Comparison of ENCODE assay signal across 2 cellular contexts in the genomic region with DNA sequence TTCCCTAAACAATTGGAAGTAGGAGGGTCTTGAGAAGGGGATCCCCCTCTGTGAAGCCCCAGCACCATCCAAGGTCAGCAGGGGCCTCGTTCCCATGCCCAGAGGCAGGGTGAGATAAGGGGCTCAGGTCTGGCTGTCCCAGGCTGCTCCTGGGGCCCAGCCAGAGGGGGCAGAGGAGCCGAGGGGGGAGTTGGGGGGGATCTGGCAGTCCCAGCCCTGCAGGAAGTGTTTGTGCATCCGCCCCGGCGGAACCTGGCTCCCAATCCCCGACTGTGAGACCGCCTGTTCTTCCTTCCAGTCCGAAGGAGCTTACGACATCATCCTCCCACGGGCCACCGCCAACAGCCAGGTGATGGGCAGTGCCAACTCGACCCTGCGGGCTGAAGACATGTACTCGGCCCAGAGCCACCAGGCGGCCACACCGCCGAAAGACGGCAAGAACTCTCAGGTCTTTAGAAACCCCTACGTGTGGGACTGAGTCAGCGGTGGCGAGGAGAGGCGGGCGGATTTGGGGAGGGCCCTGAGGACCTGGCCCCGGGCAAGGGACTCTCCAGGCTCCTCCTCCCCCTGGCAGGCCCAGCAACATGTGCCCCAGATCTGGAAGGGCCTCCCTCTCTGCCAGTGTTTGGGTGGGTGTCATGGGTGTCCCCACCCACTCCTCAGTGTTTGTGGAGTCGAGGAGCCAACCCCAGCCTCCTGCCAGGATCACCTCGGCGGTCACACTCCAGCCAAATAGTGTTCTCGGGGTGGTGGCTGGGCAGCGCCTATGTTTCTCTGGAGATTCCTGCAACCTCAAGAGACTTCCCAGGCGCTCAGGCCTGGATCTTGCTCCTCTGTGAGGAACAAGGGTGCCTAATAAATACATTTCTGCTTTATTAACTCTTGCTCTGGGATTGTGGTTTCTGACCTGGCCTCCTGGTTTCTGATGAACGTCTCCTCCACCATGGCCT.
TF ChIP-seq lines count a peak whose summit lies in the region.

No MANE protein-coding gene starts in this region.

TF ChIP-seq in SK-N-SH, 30 proteins besides CTCF, POLR2A, EP300 and RAD21 (continued from another document):
- TF ChIP-seq, protein P1, sequence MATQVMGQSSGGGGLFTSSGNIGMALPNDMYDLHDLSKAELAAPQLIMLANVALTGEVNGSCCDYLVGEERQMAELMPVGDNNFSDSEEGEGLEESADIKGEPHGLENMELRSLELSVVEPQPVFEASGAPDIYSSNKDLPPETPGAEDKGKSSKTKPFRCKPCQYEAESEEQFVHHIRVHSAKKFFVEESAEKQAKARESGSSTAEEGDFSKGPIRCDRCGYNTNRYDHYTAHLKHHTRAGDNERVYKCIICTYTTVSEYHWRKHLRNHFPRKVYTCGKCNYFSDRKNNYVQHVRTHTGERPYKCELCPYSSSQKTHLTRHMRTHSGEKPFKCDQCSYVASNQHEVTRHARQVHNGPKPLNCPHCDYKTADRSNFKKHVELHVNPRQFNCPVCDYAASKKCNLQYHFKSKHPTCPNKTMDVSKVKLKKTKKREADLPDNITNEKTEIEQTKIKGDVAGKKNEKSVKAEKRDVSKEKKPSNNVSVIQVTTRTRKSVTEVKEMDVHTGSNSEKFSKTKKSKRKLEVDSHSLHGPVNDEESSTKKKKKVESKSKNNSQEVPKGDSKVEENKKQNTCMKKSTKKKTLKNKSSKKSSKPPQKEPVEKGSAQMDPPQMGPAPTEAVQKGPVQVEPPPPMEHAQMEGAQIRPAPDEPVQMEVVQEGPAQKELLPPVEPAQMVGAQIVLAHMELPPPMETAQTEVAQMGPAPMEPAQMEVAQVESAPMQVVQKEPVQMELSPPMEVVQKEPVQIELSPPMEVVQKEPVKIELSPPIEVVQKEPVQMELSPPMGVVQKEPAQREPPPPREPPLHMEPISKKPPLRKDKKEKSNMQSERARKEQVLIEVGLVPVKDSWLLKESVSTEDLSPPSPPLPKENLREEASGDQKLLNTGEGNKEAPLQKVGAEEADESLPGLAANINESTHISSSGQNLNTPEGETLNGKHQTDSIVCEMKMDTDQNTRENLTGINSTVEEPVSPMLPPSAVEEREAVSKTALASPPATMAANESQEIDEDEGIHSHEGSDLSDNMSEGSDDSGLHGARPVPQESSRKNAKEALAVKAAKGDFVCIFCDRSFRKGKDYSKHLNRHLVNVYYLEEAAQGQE (IDR thresholded peaks at IDR 0.05; ENCODE audit: low read depth, low read length), result no peak
- TF ChIP-seq YY1 (IDR thresholded peaks at IDR 0.05; ENCODE audit: low read depth) (no peak), RXRA (IDR thresholded peaks at IDR 0.05; ENCODE audit: borderline replicate concordance, low read depth) (no peak), ELF1 (IDR thresholded peaks at IDR 0.05) (no peak), EZH2phosphoT487 (IDR thresholded peaks at IDR 0.05; ENCODE audit: borderline replicate concordance, low read depth) (no peak), SIN3A (IDR thresholded peaks at IDR 0.05; ENCODE audit: borderline replicate concordance, low read depth, low read length) (no peak), GATA2 (CRISPR knock-in tag; IDR thresholded peaks at IDR 0.05) (no peak)
- TF ChIP-seq, protein P2, sequence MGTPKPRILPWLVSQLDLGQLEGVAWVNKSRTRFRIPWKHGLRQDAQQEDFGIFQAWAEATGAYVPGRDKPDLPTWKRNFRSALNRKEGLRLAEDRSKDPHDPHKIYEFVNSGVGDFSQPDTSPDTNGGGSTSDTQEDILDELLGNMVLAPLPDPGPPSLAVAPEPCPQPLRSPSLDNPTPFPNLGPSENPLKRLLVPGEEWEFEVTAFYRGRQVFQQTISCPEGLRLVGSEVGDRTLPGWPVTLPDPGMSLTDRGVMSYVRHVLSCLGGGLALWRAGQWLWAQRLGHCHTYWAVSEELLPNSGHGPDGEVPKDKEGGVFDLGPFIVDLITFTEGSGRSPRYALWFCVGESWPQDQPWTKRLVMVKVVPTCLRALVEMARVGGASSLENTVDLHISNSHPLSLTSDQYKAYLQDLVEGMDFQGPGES (IDR thresholded peaks at IDR 0.05; ENCODE audit: low read depth, low read length), result no peak
TF ChIP-seq in SK-N-SH: peak in this region for 0.

TF ChIP-seq in SK-N-SH treated with all-trans-retinoic acid at 6 μM for 48 hours, 23 proteins besides CTCF, POLR2A, EP300 and RAD21 (continued from another document):
- TF ChIP-seq, protein P3, sequence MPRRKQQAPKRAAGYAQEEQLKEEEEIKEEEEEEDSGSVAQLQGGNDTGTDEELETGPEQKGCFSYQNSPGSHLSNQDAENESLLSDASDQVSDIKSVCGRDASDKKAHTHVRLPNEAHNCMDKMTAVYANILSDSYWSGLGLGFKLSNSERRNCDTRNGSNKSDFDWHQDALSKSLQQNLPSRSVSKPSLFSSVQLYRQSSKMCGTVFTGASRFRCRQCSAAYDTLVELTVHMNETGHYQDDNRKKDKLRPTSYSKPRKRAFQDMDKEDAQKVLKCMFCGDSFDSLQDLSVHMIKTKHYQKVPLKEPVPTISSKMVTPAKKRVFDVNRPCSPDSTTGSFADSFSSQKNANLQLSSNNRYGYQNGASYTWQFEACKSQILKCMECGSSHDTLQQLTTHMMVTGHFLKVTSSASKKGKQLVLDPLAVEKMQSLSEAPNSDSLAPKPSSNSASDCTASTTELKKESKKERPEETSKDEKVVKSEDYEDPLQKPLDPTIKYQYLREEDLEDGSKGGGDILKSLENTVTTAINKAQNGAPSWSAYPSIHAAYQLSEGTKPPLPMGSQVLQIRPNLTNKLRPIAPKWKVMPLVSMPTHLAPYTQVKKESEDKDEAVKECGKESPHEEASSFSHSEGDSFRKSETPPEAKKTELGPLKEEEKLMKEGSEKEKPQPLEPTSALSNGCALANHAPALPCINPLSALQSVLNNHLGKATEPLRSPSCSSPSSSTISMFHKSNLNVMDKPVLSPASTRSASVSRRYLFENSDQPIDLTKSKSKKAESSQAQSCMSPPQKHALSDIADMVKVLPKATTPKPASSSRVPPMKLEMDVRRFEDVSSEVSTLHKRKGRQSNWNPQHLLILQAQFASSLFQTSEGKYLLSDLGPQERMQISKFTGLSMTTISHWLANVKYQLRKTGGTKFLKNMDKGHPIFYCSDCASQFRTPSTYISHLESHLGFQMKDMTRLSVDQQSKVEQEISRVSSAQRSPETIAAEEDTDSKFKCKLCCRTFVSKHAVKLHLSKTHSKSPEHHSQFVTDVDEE (CRISPR knock-in tag; IDR thresholded peaks at IDR 0.05), result no peak
- no peak for TF ChIP-seq GLIS3 (CRISPR knock-in tag; IDR thresholded peaks at IDR 0.05)
- no peak for TF ChIP-seq OSR1 (CRISPR knock-in tag; IDR thresholded peaks at IDR 0.05)
- no peak for TF ChIP-seq ZC3H10 (CRISPR knock-in tag; IDR thresholded peaks at IDR 0.05)
- no peak for TF ChIP-seq ZNF565 (CRISPR knock-in tag; conservative IDR thresholded peaks at IDR 0.05; ENCODE audit: low read depth)
- TF ChIP-seq ARNTL (CRISPR knock-in tag; IDR thresholded peaks at IDR 0.05; ENCODE audit: borderline replicate concordance, low read depth), result no peak
- no peak for TF ChIP-seq ZNF70 (CRISPR knock-in tag; IDR thresholded peaks at IDR 0.05)
- TF ChIP-seq, protein P4, sequence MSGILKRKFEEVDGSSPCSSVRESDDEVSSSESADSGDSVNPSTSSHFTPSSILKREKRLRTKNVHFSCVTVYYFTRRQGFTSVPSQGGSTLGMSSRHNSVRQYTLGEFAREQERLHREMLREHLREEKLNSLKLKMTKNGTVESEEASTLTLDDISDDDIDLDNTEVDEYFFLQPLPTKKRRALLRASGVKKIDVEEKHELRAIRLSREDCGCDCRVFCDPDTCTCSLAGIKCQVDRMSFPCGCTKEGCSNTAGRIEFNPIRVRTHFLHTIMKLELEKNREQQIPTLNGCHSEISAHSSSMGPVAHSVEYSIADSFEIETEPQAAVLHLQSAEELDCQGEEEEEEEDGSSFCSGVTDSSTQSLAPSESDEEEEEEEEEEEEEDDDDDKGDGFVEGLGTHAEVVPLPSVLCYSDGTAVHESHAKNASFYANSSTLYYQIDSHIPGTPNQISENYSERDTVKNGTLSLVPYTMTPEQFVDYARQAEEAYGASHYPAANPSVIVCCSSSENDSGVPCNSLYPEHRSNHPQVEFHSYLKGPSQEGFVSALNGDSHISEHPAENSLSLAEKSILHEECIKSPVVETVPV (CRISPR knock-in tag; IDR thresholded peaks at IDR 0.05), result no peak
- no peak for TF ChIP-seq BACH2 (CRISPR knock-in tag; IDR thresholded peaks at IDR 0.05; ENCODE audit: borderline replicate concordance)
- TF ChIP-seq, protein P5, sequence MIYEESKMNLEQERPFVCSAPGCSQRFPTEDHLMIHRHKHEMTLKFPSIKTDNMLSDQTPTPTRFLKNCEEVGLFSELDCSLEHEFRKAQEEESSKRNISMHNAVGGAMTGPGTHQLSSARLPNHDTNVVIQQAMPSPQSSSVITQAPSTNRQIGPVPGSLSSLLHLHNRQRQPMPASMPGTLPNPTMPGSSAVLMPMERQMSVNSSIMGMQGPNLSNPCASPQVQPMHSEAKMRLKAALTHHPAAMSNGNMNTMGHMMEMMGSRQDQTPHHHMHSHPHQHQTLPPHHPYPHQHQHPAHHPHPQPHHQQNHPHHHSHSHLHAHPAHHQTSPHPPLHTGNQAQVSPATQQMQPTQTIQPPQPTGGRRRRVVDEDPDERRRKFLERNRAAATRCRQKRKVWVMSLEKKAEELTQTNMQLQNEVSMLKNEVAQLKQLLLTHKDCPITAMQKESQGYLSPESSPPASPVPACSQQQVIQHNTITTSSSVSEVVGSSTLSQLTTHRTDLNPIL (CRISPR knock-in tag; IDR thresholded peaks at IDR 0.05; ENCODE audit: low read depth), result no peak
- TF ChIP-seq TCF4 (CRISPR knock-in tag; IDR thresholded peaks at IDR 0.05; ENCODE audit: borderline replicate concordance), result no peak
TF ChIP-seq in SK-N-SH treated with all-trans-retinoic acid at 6 μM for 48 hours: peak in this region for 0.
